17 cellular contexts compared by ENCODE assay signal in genomic region chr3:61182648-61183047, GRCh38.
DNase-seq lines count a peak whose midpoint lies in the region; ATAC-seq and TF ChIP-seq lines count a peak whose summit lies in the region.
"Had no signal": no experiment of that assay in that cellular context is flagged by ENCODE, and none has a peak within 500 bp of the region (broad histone marks: within the 10 kb centered on the region; RNA-seq: fewer than 3 reads in every experiment).

No MANE protein-coding gene starts in this region.

- peaks cover 3% of the 10 kb centered on the region for H3K36me3 Mint-ChIP-seq in activated CD8-positive, alpha-beta T cell treated with anti-CD3 and anti-CD28 coated beads for 36 hours (ENCODE audit: low read depth)
- peaks cover 4% of the 10 kb centered on the region for H3K36me3 Mint-ChIP-seq in activated CD8-positive, alpha-beta T cell treated with anti-CD3 and anti-CD28 coated beads, Interleukin-2, amount 10 ng/mL, durations not matched to agents 7 days and 5 days (ENCODE audit: low read depth)
- H3K36me3 Mint-ChIP-seq in WTC11, result no peaks in the 10 kb centered on the region

- CTCF ChIA-PET in activated CD8-positive, alpha-beta T cell treated with anti-CD3 and anti-CD28 coated beads for 36 hours (lab: Charles Lee), result no interaction called here
- CTCF ChIA-PET in activated CD8-positive, alpha-beta T cell treated with anti-CD3 and anti-CD28 coated beads, Interleukin-2, amount 10 ng/mL, durations not matched to agents 7 days and 5 days (lab: Charles Lee), result no interaction called here
- CTCF ChIA-PET in WTC11 (lab: Charles Lee), result no interaction called here

- no peak for TF ChIP-seq CTCF in activated CD8-positive, alpha-beta T cell treated with anti-CD3 and anti-CD28 coated beads for 36 hours (IDR thresholded peaks at IDR 0.05)
- no peak for TF ChIP-seq CTCF in WTC11 (IDR thresholded peaks at IDR 0.05)

- peak; percentile 8 for DNase-seq in activated CD8-positive, alpha-beta T cell treated with anti-CD3 and anti-CD28 coated beads for 36 hours
- no peak for DNase-seq in activated CD8-positive, alpha-beta T cell treated with anti-CD3 and anti-CD28 coated beads, Interleukin-2, amount 10 ng/mL, durations not matched to agents 7 days and 5 days
- no peak for DNase-seq in stimulated activated naive CD8-positive, alpha-beta T cell treated with anti-CD3 and anti-CD28 coated beads, Interleukin-15, amount 100 ng/mL, for 72 hours
- DNase-seq in WTC11 (ENCODE audit: low spot score) (no peak), DMS79 (lab: John Stamatoyannopoulos, UW) (no peak)
- DNase-seq: activated CD4-positive, alpha-beta T cell treated with anti-CD3 and anti-CD28 coated beads, Interleukin-2, amount 50 U/mL, for 48 hours; amniotic stem cell; cerebellar nuclear complex; DMS 273 treated with DMSO at 0.1 percent for 48 hours; KG1; NCI-H1092; NCI-H774; stomach had no signal

- POLR2A ChIA-PET in activated CD8-positive, alpha-beta T cell treated with anti-CD3 and anti-CD28 coated beads for 36 hours (lab: Charles Lee), result no interaction called here
- POLR2A ChIA-PET in activated CD8-positive, alpha-beta T cell treated with anti-CD3 and anti-CD28 coated beads, Interleukin-2, amount 10 ng/mL, durations not matched to agents 7 days and 5 days (lab: Charles Lee), result no interaction called here
- POLR2A ChIA-PET in WTC11 (lab: Charles Lee), result no interaction called here

- no peak overlapping the region for H3K27ac Mint-ChIP-seq in activated CD8-positive, alpha-beta T cell treated with anti-CD3 and anti-CD28 coated beads for 36 hours
- H3K27ac Mint-ChIP-seq in activated CD8-positive, alpha-beta T cell treated with anti-CD3 and anti-CD28 coated beads, Interleukin-2, amount 10 ng/mL, durations not matched to agents 7 days and 5 days, result no peak overlapping the region
- H3K27ac Mint-ChIP-seq in stimulated activated naive CD8-positive, alpha-beta T cell treated with anti-CD3 and anti-CD28 coated beads, Interleukin-15, amount 100 ng/mL, for 72 hours, result no peak overlapping the region
- H3K27ac Mint-ChIP-seq in WTC11, result no peak overlapping the region
- H3K27ac Mint-ChIP-seq: activated T-helper 2 cell treated with anti-CD3 and anti-CD28 coated beads, Interferon-gamma antibody, Interleukin-2, Interleukin-4, amounts not matched to agents 10 μg/mL and 5 μg/mL and 100 μg/mL, durations not matched to agents 14 hours and 24 hours and 36 hours had no signal

- ATAC-seq in activated CD8-positive, alpha-beta T cell treated with anti-CD3 and anti-CD28 coated beads for 36 hours, result peak; percentile 79
- no peak for ATAC-seq in activated CD8-positive, alpha-beta T cell treated with anti-CD3 and anti-CD28 coated beads, Interleukin-2, amount 10 ng/mL, durations not matched to agents 7 days and 5 days
- ATAC-seq in GM21786 (IDR thresholded peaks at IDR 0.05; ENCODE audit: unreplicated experiment) (peak; percentile 50), HG03378 (IDR thresholded peaks at IDR 0.05; ENCODE audit: unreplicated experiment) (peak; percentile 56), HG03097 (IDR thresholded peaks at IDR 0.05; ENCODE audit: low FRiP score, unreplicated experiment) (no peak), WTC11 (no peak)
- ATAC-seq in stimulated activated naive CD8-positive, alpha-beta T cell treated with anti-CD3 and anti-CD28 coated beads, Interleukin-15, amount 100 ng/mL, for 72 hours, result peak; percentile 75

- H3K4me1 Mint-ChIP-seq in activated CD8-positive, alpha-beta T cell treated with anti-CD3 and anti-CD28 coated beads for 36 hours (ENCODE audit: low read depth), result peaks cover 28% of the 10 kb centered on the region
- peaks cover 21% of the 10 kb centered on the region for H3K4me1 Mint-ChIP-seq in activated CD8-positive, alpha-beta T cell treated with anti-CD3 and anti-CD28 coated beads, Interleukin-2, amount 10 ng/mL, durations not matched to agents 7 days and 5 days (ENCODE audit: low read depth)
- H3K4me1 Mint-ChIP-seq in stimulated activated naive CD8-positive, alpha-beta T cell treated with anti-CD3 and anti-CD28 coated beads, Interleukin-15, amount 100 ng/mL, for 72 hours, result peaks cover 30% of the 10 kb centered on the region
- peaks cover 4% of the 10 kb centered on the region for H3K4me1 Mint-ChIP-seq in WTC11

- H3K27me3 Mint-ChIP-seq in activated CD8-positive, alpha-beta T cell treated with anti-CD3 and anti-CD28 coated beads for 36 hours, result no peaks in the 10 kb centered on the region
- H3K27me3 Mint-ChIP-seq in activated CD8-positive, alpha-beta T cell treated with anti-CD3 and anti-CD28 coated beads, Interleukin-2, amount 10 ng/mL, durations not matched to agents 7 days and 5 days (ENCODE audit: low read depth), result no peaks in the 10 kb centered on the region
- H3K27me3 Mint-ChIP-seq in stimulated activated naive CD8-positive, alpha-beta T cell treated with anti-CD3 and anti-CD28 coated beads, Interleukin-15, amount 100 ng/mL, for 72 hours, result no peaks in the 10 kb centered on the region
- no peaks in the 10 kb centered on the region for H3K27me3 Mint-ChIP-seq in WTC11 (ENCODE audit: low read depth)

- H3K4me3 Mint-ChIP-seq in activated CD8-positive, alpha-beta T cell treated with anti-CD3 and anti-CD28 coated beads for 36 hours, result no peak overlapping the region
- H3K4me3 Mint-ChIP-seq in activated CD8-positive, alpha-beta T cell treated with anti-CD3 and anti-CD28 coated beads, Interleukin-2, amount 10 ng/mL, durations not matched to agents 7 days and 5 days, result no peak overlapping the region
- H3K4me3 Mint-ChIP-seq in stimulated activated naive CD8-positive, alpha-beta T cell treated with anti-CD3 and anti-CD28 coated beads, Interleukin-15, amount 100 ng/mL, for 72 hours, result no peak overlapping the region
- no peak overlapping the region for H3K4me3 Mint-ChIP-seq in WTC11

- intact Hi-C loops in activated CD8-positive, alpha-beta T cell treated with anti-CD3 and anti-CD28 coated beads for 36 hours (cut with micrococcal nuclease), result no loop called here

- H3K9me3 Mint-ChIP-seq in activated CD8-positive, alpha-beta T cell treated with anti-CD3 and anti-CD28 coated beads for 36 hours, result no peaks in the 10 kb centered on the region
- H3K9me3 Mint-ChIP-seq in activated CD8-positive, alpha-beta T cell treated with anti-CD3 and anti-CD28 coated beads, Interleukin-2, amount 10 ng/mL, durations not matched to agents 7 days and 5 days (ENCODE audit: insufficient read depth), result no peaks in the 10 kb centered on the region
- peaks cover 0 to 6% of the 10 kb centered on the region in 2 donors for H3K9me3 Mint-ChIP-seq in stimulated activated naive CD8-positive, alpha-beta T cell treated with anti-CD3 and anti-CD28 coated beads, Interleukin-15, amount 100 ng/mL, for 72 hours
- no peaks in the 10 kb centered on the region for H3K9me3 Mint-ChIP-seq in WTC11
- H3K9me3 Mint-ChIP-seq: activated T-helper 2 cell treated with anti-CD3 and anti-CD28 coated beads, Interferon-gamma antibody, Interleukin-2, Interleukin-4, amounts not matched to agents 10 μg/mL and 5 μg/mL and 100 μg/mL, durations not matched to agents 14 hours and 24 hours and 36 hours had no signal

TF ChIP-seq in WTC11, 78 proteins besides CTCF, POLR2A, EP300 and RAD21 (continues in another document):
- no peak for TF ChIP-seq OVOL2 (CRISPR knock-in tag; IDR thresholded peaks at IDR 0.05; ENCODE audit: borderline replicate concordance)
- no peak for TF ChIP-seq ZNF396 (CRISPR knock-in tag; IDR thresholded peaks at IDR 0.05; ENCODE audit: borderline replicate concordance)
- TF ChIP-seq GABPB1 (CRISPR knock-in tag; IDR thresholded peaks at IDR 0.05), result no peak
- TF ChIP-seq ATF2 (CRISPR knock-in tag; IDR thresholded peaks at IDR 0.05; ENCODE audit: borderline replicate concordance, low read depth), result no peak
- TF ChIP-seq, protein P1, sequence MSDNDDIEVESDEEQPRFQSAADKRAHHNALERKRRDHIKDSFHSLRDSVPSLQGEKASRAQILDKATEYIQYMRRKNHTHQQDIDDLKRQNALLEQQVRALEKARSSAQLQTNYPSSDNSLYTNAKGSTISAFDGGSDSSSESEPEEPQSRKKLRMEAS (CRISPR knock-in tag; IDR thresholded peaks at IDR 0.05), result no peak
- no peak for TF ChIP-seq FOXK1 (CRISPR knock-in tag; IDR thresholded peaks at IDR 0.05)
- TF ChIP-seq E2F1 (CRISPR knock-in tag; IDR thresholded peaks at IDR 0.05), result no peak
- no peak for TF ChIP-seq GRHL2 (CRISPR knock-in tag; IDR thresholded peaks at IDR 0.05; ENCODE audit: insufficient replicate concordance, severe bottlenecking)
- TF ChIP-seq ATF1 (CRISPR knock-in tag; IDR thresholded peaks at IDR 0.05), result no peak
- no peak for TF ChIP-seq TCF7 (CRISPR knock-in tag; IDR thresholded peaks at IDR 0.05; ENCODE audit: low read depth)
- no peak for TF ChIP-seq IRF2 (CRISPR knock-in tag; IDR thresholded peaks at IDR 0.05; ENCODE audit: borderline replicate concordance, low read depth)

Comparison
In these comparisons a context has a peak if more than half of its experiments do, and no peak if none do; other contexts are left out.
1. ATAC-seq: peak in activated CD8-positive, alpha-beta T cell treated with anti-CD3 and anti-CD28 coated beads for 36 hours (single experiment), GM21786 (single experiment), HG03378 (single experiment) and stimulated activated naive CD8-positive, alpha-beta T cell treated with anti-CD3 and anti-CD28 coated beads, Interleukin-15, amount 100 ng/mL, for 72 hours (single experiment); none in activated CD8-positive, alpha-beta T cell treated with anti-CD3 and anti-CD28 coated beads, Interleukin-2, amount 10 ng/mL, durations not matched to agents 7 days and 5 days (single experiment), HG03097 (single experiment) and WTC11 (single experiment).